24 cellular contexts compared by ENCODE assay signal in the genomic region with DNA sequence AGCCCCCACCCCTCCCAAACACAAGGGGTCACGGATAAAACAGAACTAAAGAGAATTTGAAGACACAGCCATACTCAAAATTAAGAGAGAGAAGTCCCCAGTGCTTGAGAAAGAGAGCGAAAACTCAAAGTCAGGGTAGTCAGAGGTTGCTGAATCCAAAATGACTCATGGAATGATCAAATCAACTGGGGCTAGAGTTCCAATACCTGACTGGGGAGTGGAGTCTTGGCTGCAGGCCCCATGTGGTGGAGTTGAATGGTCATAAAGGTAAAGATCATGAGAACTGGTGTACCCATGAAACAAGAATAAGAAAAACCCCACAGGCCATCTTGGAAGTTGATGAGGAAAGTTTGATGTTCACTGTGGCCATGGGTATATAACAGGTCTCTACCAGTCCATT.
DNase-seq lines count a peak whose midpoint lies in the region; ATAC-seq, FAIRE-seq and TF ChIP-seq lines count a peak whose summit lies in the region.
"Had no signal": no experiment of that assay in that cellular context is flagged by ENCODE, and none has a peak within 500 bp of the region (broad histone marks: within the 10 kb centered on the region; RNA-seq: fewer than 3 reads in every experiment).

No MANE protein-coding gene starts in this region.

- POLR2A ChIA-PET in RWPE1 (lab: Yijun Ruan, JAX; ENCODE audit: low non-redundant PET) = no interaction called here

- H3K4me1 ChIP-seq in effector memory CD4-positive, alpha-beta T cell (ENCODE audit: control insufficient read depth, insufficient read depth, low read length, poor library complexity, severe bottlenecking) = no peaks in the 10 kb centered on the region
- H3K4me1 ChIP-seq: A549; BE2C; BLaER1 treated with 17β-estradiol and CSF1 and Interleukin-3, amounts not matched to agents 10 nM and 100 nM had no signal

- H3K27me3 ChIP-seq in MG63 = no peaks in the 10 kb centered on the region
- H3K27me3 ChIP-seq in bronchial epithelial cell (ENCODE audit: control insufficient read depth, insufficient read depth, low read length) = peaks cover 10% of the 10 kb centered on the region
- peaks cover 3% of the 10 kb centered on the region for H3K27me3 ChIP-seq in effector memory CD4-positive, alpha-beta T cell (replicated peaks; ENCODE audit: control insufficient read depth, insufficient read depth, low read length, poor library complexity, severe bottlenecking)
- H3K27me3 ChIP-seq: BE2C; BLaER1 treated with 17β-estradiol and CSF1 and Interleukin-3, amounts not matched to agents 10 nM and 100 nM had no signal

- DNase-seq in MG63 (peak; percentile 45), RWPE1 (ENCODE audit: low spot score) (peak; percentile 73), bronchial epithelial cell (ENCODE audit: low read depth) (peak; percentile 59), RPMI8226 (no peak), NCI-H1092 treated with DMSO at 0.1 percent for 48 hours (lab: John Stamatoyannopoulos, UW) (no peak)
- no peak for DNase-seq in effector memory CD4-positive, alpha-beta T cell
- DNase-seq: 8988T; ACHN; AML-193; BE2C; Calu3; CD4-positive, alpha-beta T cell; CD8-positive, alpha-beta memory T cell; DMS53; DMS79 treated with DMSO at 0.1 percent for 48 hours; GF-D8; H7; HCEC 1CT had no signal

- H3K4me3 ChIP-seq in MG63 (no peak overlapping the region), bronchial epithelial cell (ENCODE audit: low read depth, low read length) (no peak overlapping the region)
- H3K4me3 ChIP-seq in effector memory CD4-positive, alpha-beta T cell (ENCODE audit: insufficient read depth, low read depth, low read length, poor library complexity, severe bottlenecking) = no peak overlapping the region
- H3K4me3 ChIP-seq: A549; BLaER1 treated with 17β-estradiol and CSF1 and Interleukin-3, amounts not matched to agents 10 nM and 100 nM had no signal

- H3K36me3 ChIP-seq in MG63 (no peaks in the 10 kb centered on the region), bronchial epithelial cell (ENCODE audit: control insufficient read depth, insufficient read depth, low read length) (no peaks in the 10 kb centered on the region)
- no peaks in the 10 kb centered on the region for H3K36me3 ChIP-seq in effector memory CD4-positive, alpha-beta T cell (ENCODE audit: control insufficient read depth, insufficient read depth, low read length)
- H3K36me3 ChIP-seq: BE2C; BLaER1 treated with 17β-estradiol and CSF1 and Interleukin-3, amounts not matched to agents 10 nM and 100 nM had no signal

- H3K9me3 ChIP-seq in MG63 = no peaks in the 10 kb centered on the region
- H3K9me3 ChIP-seq in effector memory CD4-positive, alpha-beta T cell (ENCODE audit: control insufficient read depth, low read length) = no peaks in the 10 kb centered on the region
- H3K9me3 ChIP-seq: A549; BE2C; BLaER1 treated with 17β-estradiol and CSF1 and Interleukin-3, amounts not matched to agents 10 nM and 100 nM had no signal

- FAIRE-seq in bronchial epithelial cell (lab: Jason Lieb, UNC) = no peak
- FAIRE-seq: A549, GM12891, GM18507, H1 had no signal

- peak; percentile 55 for ATAC-seq in esophagus mucosa
- ATAC-seq: A549 had no signal

- H3K27ac ChIP-seq in RWPE1 = no peak overlapping the region
- H3K27ac ChIP-seq in effector memory CD4-positive, alpha-beta T cell (ENCODE audit: insufficient read depth, low read length, poor library complexity, severe bottlenecking) = no peak overlapping the region
- H3K27ac ChIP-seq: A549; BLaER1 treated with 17β-estradiol and CSF1 and Interleukin-3, amounts not matched to agents 10 nM and 100 nM had no signal

- TF ChIP-seq CTCF in RWPE1 (conservative IDR thresholded peaks at IDR 0.05; ENCODE audit: low read depth) = no peak
- TF ChIP-seq CTCF in bronchial epithelial cell (IDR thresholded peaks at IDR 0.05; ENCODE audit: insufficient read depth, low read length, severe bottlenecking) = no peak

- CTCF ChIA-PET in RWPE1 (lab: Yijun Ruan, JAX) = interaction anchor here (0.6 to 1.4 kb wide), 2 partner anchors 22 to 204 kb away, joined by 4 read pairs; no protein-coding TSS in a partner anchor

Comparison
In these comparisons a context has a peak if more than half of its experiments do, and no peak if none do; other contexts are left out.
1. DNase-seq: peak in MG63 (single experiment), RWPE1 (single experiment) and bronchial epithelial cell (single experiment); none in RPMI8226 (single experiment), effector memory CD4-positive, alpha-beta T cell (0 of 3) and NCI-H1092 treated with DMSO at 0.1 percent for 48 hours (single experiment).